10 cellular contexts compared by ENCODE assay signal in genomic region chr21:45224189-45224938, GRCh38.
A peak's percentile ranks its signal among the peaks of the same experiment; 100 is the strongest.
DNase-seq lines count a peak whose midpoint lies in the region; TF ChIP-seq lines count a peak whose summit lies in the region.
"Had no signal": no experiment of that assay in that cellular context is flagged by ENCODE, and none has a peak within 500 bp of the region (broad histone marks: within the 10 kb centered on the region; RNA-seq: fewer than 3 reads in every experiment).

No MANE protein-coding gene starts in this region.

- peak overlapping the region; percentile 50 for H3K27ac Mint-ChIP-seq in T-helper 1 cell treated with Interleukin-12 subunit alpha and Interleukin-12 subunit beta and Interleukin-4 antibody, amounts not matched to agents 30 μg/mL and 1 μg/mL, for 36 hours

- peaks cover 4% of the 10 kb centered on the region for H3K27me3 Mint-ChIP-seq in T-helper 1 cell treated with Interleukin-12 subunit alpha and Interleukin-12 subunit beta and Interleukin-4 antibody, amounts not matched to agents 30 μg/mL and 1 μg/mL, for 36 hours (ENCODE audit: low read depth)

- no peak overlapping the region for H2BK5ac ChIP-seq in neuronal stem cell (ENCODE audit: low read length)

- no peak overlapping the region for H3K4me3 Mint-ChIP-seq in T-helper 1 cell treated with Interleukin-12 subunit alpha and Interleukin-12 subunit beta and Interleukin-4 antibody, amounts not matched to agents 30 μg/mL and 1 μg/mL, for 36 hours

- H3K36me3 Mint-ChIP-seq in T-helper 1 cell treated with Interleukin-12 subunit alpha and Interleukin-12 subunit beta and Interleukin-4 antibody, amounts not matched to agents 30 μg/mL and 1 μg/mL, for 36 hours (ENCODE audit: low read depth), result peaks cover 13% of the 10 kb centered on the region

- peak overlapping the region; percentile 68 for H3K18ac ChIP-seq in neuronal stem cell (ENCODE audit: low read length)

- H3K79me1 ChIP-seq in neuronal stem cell (ENCODE audit: low read depth, low read length), result no peaks in the 10 kb centered on the region

- no peak overlapping the region for H2AFZ ChIP-seq in neuronal stem cell (ENCODE audit: low read length)

- H3K4me2 ChIP-seq in neuronal stem cell (ENCODE audit: insufficient read depth, low read length, poor library complexity, severe bottlenecking), result no peak overlapping the region

- H3K27me3 ChIP-seq in neuronal stem cell (ENCODE audit: control insufficient read depth in 3 of 3, insufficient read depth in 3 of 3, low read depth in 1 of 3, low read length in 3 of 3), result no peaks in the 10 kb centered on the region

- H3K36me3 ChIP-seq in neuronal stem cell (replicated peaks in 1 of 2; ENCODE audit: control insufficient read depth in 2 of 2, insufficient read depth in 2 of 2, low read length in 2 of 2), result peaks cover 1 to 3% of the 10 kb centered on the region in 2 donors

- no peak overlapping the region for H2BK12ac ChIP-seq in neuronal stem cell (ENCODE audit: low read length)

- no peak overlapping the region for H3K9ac ChIP-seq in neuronal stem cell (ENCODE audit: low read depth, low read length, poor library complexity)

- no peak overlapping the region for H2BK15ac ChIP-seq in neuronal stem cell (ENCODE audit: low read length)

- no peak overlapping the region for H3K14ac ChIP-seq in neuronal stem cell (ENCODE audit: low read length)

- peak overlapping the region; percentile 82 for H3K23ac ChIP-seq in neuronal stem cell (ENCODE audit: low read depth, low read length, poor library complexity)

- H3K4ac ChIP-seq in neuronal stem cell (ENCODE audit: low read length), result no peak overlapping the region

- H4K91ac ChIP-seq in neuronal stem cell (ENCODE audit: low read depth, low read length, poor library complexity), result no peak overlapping the region

- TF ChIP-seq CTCF in GM10266 (IDR thresholded peaks at IDR 0.05; ENCODE audit: control insufficient read depth, insufficient read depth, low read depth, missing control alignments), result no peak

- H3K27ac ChIP-seq in neuronal stem cell (replicated peaks; ENCODE audit: low read length), result no peak overlapping the region

- H4K8ac ChIP-seq in neuronal stem cell (ENCODE audit: low read depth, low read length), result no peak overlapping the region

- H3K4me1 ChIP-seq in neuronal stem cell (ENCODE audit: control insufficient read depth in 2 of 2, insufficient read depth in 1 of 2, low read depth in 1 of 2, low read length in 2 of 2), result peaks cover 0 to 2% of the 10 kb centered on the region in 2 donors

- WGBS in neuronal stem cell (ENCODE audit: extremely low coverage in 2 of 2, insufficient read length in 2 of 2, insufficient replicate concordance in 1 of 2), 2 donors, result no CpG with 5 or more reads among the region's 24 CpGs

- peak overlapping the region; percentile 34 for H2AK5ac ChIP-seq in neuronal stem cell (ENCODE audit: low read depth, low read length)

- H3K4me1 Mint-ChIP-seq in T-helper 1 cell treated with Interleukin-12 subunit alpha and Interleukin-12 subunit beta and Interleukin-4 antibody, amounts not matched to agents 30 μg/mL and 1 μg/mL, for 36 hours (ENCODE audit: low read depth), result peaks cover 32% of the 10 kb centered on the region

- no peak overlapping the region for H2BK120ac ChIP-seq in neuronal stem cell (ENCODE audit: low read depth, low read length)

- DNase-seq in GM10266 (ENCODE audit: extremely low spot score), result peak; percentile 51
- peak; percentile 88 for DNase-seq in activated effector memory CD4-positive, alpha-beta T cell treated with anti-CD3 and anti-CD28 coated beads, Interleukin-2, amount 50 U/mL, for 16 hours
- no peak for DNase-seq in neuronal stem cell (ENCODE audit: low spot score)
- DNase-seq in AG08396 (ENCODE audit: low spot score), result no peak
- no peak for DNase-seq in NCI-H2081 treated with DMSO at 0.1 percent for 48 hours (lab: John Stamatoyannopoulos, UW)
- DNase-seq in SIG-M5 (lab: John Stamatoyannopoulos, UW), result no peak
- DNase-seq: DMS153, erythroblast, occipital lobe had no signal

- no peaks in the 10 kb centered on the region for H3K9me3 Mint-ChIP-seq in T-helper 1 cell treated with Interleukin-12 subunit alpha and Interleukin-12 subunit beta and Interleukin-4 antibody, amounts not matched to agents 30 μg/mL and 1 μg/mL, for 36 hours

- no peak overlapping the region for H3K4me3 ChIP-seq in neuronal stem cell (ENCODE audit: low read length in 2 of 2)

- H3K9me3 ChIP-seq in neuronal stem cell (replicated peaks in 1 of 2; ENCODE audit: control insufficient read depth in 2 of 2, insufficient read depth in 1 of 2, low read depth in 1 of 2, low read length in 2 of 2), result no peaks in the 10 kb centered on the region

Comparison
In these comparisons a context has a peak if more than half of its experiments do, and no peak if none do; other contexts are left out.
1. DNase-seq: peak in GM10266 (single experiment) and activated effector memory CD4-positive, alpha-beta T cell treated with anti-CD3 and anti-CD28 coated beads, Interleukin-2, amount 50 U/mL, for 16 hours (single experiment); none in neuronal stem cell (single experiment), AG08396 (single experiment), NCI-H2081 treated with DMSO at 0.1 percent for 48 hours (single experiment) and SIG-M5 (single experiment).